8 cellular contexts compared by ENCODE assay signal in the genomic region with DNA sequence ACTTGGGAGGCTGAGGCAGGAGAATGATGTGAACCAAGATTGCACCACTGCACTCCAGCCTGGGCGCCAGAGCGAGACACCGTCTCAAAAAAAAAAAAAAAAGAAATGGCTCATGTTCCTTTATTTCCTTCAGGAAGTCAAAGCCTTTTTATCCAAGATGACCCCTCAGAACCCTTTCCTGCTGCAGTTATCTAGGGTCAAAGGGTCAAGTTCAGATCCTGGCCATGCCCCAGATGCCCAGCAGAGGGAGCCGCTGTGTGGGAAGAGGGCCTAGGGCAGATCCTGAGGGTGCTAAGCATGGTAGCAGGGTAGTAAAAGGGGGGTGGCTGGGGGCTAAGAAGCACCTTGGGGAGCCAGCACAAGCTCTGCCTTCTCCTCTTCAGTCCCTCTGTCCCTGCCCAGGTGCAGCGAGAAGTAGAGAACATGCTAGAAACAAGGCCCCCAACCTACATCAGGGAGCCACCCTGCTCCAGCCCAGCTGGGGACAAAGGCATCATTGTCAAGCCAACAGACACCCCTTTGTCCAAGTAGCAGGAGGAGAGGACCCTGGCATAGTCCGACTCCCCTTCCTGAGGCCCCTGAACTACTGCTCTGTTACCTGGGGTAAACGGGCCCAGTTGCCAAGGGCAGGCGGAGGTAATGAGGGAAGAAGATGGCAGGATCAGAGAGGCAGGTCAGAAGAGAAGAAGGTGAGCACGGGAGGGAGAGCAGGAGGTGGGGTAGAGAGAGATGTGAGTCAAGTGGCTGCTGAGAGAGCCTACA. TPM values are rescaled to one million over a fixed set of nuclear protein-coding genes. Genes with fewer than 3 reads are reported as not detected.
DNase-seq lines count a peak whose midpoint lies in the region; ATAC-seq and TF ChIP-seq lines count a peak whose summit lies in the region.

No MANE protein-coding gene starts in this region.

- intact Hi-C loops in Calu3 (cut with micrococcal nuclease; ENCODE audit: unreplicated experiment) = loop anchor here (1.0 kb wide), 2 partner anchors 30 to 67 kb away; no protein-coding TSS in a partner anchor
- intact Hi-C loops in left cardiac atrium (cut with DNase I) = loop anchor here (10.0 kb wide), 1 partner anchor 70 kb away; a partner anchor contains a TSS

- H3K36me3 ChIP-seq in Peyer's patch = no peaks in the 10 kb centered on the region

- BruUV-seq in Calu3 (replicated peaks; lab: Mats Ljungman, UMichigan) = no TSS peak

- H3K23me2 ChIP-seq in H9 (ENCODE audit: insufficient read length, low read depth, low read length, poor library complexity, severe bottlenecking) = no peaks in the 10 kb centered on the region

- no peak overlapping the region for H2BK12ac ChIP-seq in H9 (ENCODE audit: insufficient read length, low read depth, low read length)

- H3T11ph ChIP-seq in H9 (ENCODE audit: low read length) = no peak overlapping the region

- H3K79me2 ChIP-seq in H9 (ENCODE audit: insufficient read depth, low read length) = no peaks in the 10 kb centered on the region

- no peaks in the 10 kb centered on the region for H3K79me1 ChIP-seq in H9 (ENCODE audit: insufficient read depth, low read depth, low read length, poor library complexity, severe bottlenecking)

- no peak for TF ChIP-seq POLR2A in Peyer's patch (IDR thresholded peaks at IDR 0.05)

- peak in 1 of 2 donors; percentile 67 for ATAC-seq in left cardiac atrium
- ATAC-seq in GM21528 (IDR thresholded peaks at IDR 0.05; ENCODE audit: low FRiP score, unreplicated experiment) = no peak

- H3K4me3 Mint-ChIP-seq in Calu3 (ENCODE audit: low read depth, unreplicated experiment) (no peak overlapping the region), H9 (no peak overlapping the region)
- H3K4me3 Mint-ChIP-seq in activated naive CD8-positive, alpha-beta T cell treated with anti-CD3 and anti-CD28 coated beads for 36 hours = no peak overlapping the region

- no peak overlapping the region for H3K14ac ChIP-seq in H9 (ENCODE audit: insufficient read depth, low read length)

- no peak overlapping the region for H3K4me2 ChIP-seq in H9 (ENCODE audit: insufficient read depth, insufficient read length, low read length)

- H2BK120ac ChIP-seq in H9 (ENCODE audit: low read depth, low read length, poor library complexity, severe bottlenecking) = no peak overlapping the region

- no peak overlapping the region for H3K9ac ChIP-seq in H9 (ENCODE audit: extremely low read depth, insufficient read length, low read length)

- no peak overlapping the region for H3K56ac ChIP-seq in H9 (ENCODE audit: insufficient read length, low read depth, low read length)

- H3K4me1 ChIP-seq in H9 (ENCODE audit: insufficient read depth, low read length) = no peaks in the 10 kb centered on the region
- H3K4me1 ChIP-seq in Peyer's patch = peaks cover 0 to 7% (median 0%) of the 10 kb centered on the region in 4 donors

- WGBS in H9 (ENCODE audit: extremely low coverage, insufficient read length, low lambda C conversion rate) = no CpG with 5 or more reads among the region's 9 CpGs

- H3K36me3 Mint-ChIP-seq in Calu3 (ENCODE audit: insufficient read depth, unreplicated experiment) (peaks cover 5% of the 10 kb centered on the region), H9 (ENCODE audit: insufficient read depth in 1 of 3, low read depth in 3 of 3) (peaks cover 0 to 5% (median 0%) of the 10 kb centered on the region in 3 experiments; a peak in 2 of 7 replicates)
- H3K36me3 Mint-ChIP-seq in activated naive CD8-positive, alpha-beta T cell treated with anti-CD3 and anti-CD28 coated beads for 36 hours = no peaks in the 10 kb centered on the region

- H3K27me3 ChIP-seq in H9 (ENCODE audit: insufficient read depth, low read length) (no peaks in the 10 kb centered on the region; the same call in 1 of the 2 replicates), Peyer's patch (no peaks in the 10 kb centered on the region)

- no peak overlapping the region for H3K23ac ChIP-seq in H9 (ENCODE audit: insufficient read length, low read depth, low read length)

- peak; percentile 77 for DNase-seq in Calu3
- peak; percentile 79 for DNase-seq in H9
- DNase-seq in Peyer's patch = peak; percentile 55 to 85 (median 84)
- peak; percentile 52 for DNase-seq in activated naive CD8-positive, alpha-beta T cell treated with anti-CD3 and anti-CD28 coated beads for 36 hours
- peak; percentile 48 for DNase-seq in left cardiac atrium
- no peak for DNase-seq in retinal pigment epithelial cell (ENCODE audit: low read depth)
- no peak for DNase-seq in cerebellum (ENCODE audit: low spot score)

- no peak overlapping the region for H3K18ac ChIP-seq in H9 (ENCODE audit: insufficient read length, low read depth, low read length)

- H3K9me3 ChIP-seq in H9 (ENCODE audit: control insufficient read depth, low read depth, low read length) = no peaks in the 10 kb centered on the region
- no peaks in the 10 kb centered on the region for H3K9me3 ChIP-seq in Peyer's patch

- H3K4ac ChIP-seq in H9 (ENCODE audit: low read depth, low read length) = no peak overlapping the region

- no peak overlapping the region for H3K4me3 ChIP-seq in Peyer's patch
- no peak overlapping the region for H3K4me3 ChIP-seq in retinal pigment epithelial cell (ENCODE audit: low read length)

- no peak overlapping the region for H2BK15ac ChIP-seq in H9 (ENCODE audit: low read depth, low read length)

- no peak overlapping the region for H2AFZ ChIP-seq in H9 (ENCODE audit: low read length)

- no peak overlapping the region for H4K8ac ChIP-seq in H9 (replicated peaks; ENCODE audit: insufficient read length, low read depth, low read length)

- H3K27me3 Mint-ChIP-seq in Calu3 (ENCODE audit: unreplicated experiment) (peaks cover 6% of the 10 kb centered on the region), H9 (ENCODE audit: low read depth) (peaks cover 15% of the 10 kb centered on the region)
- peaks cover 17% of the 10 kb centered on the region for H3K27me3 Mint-ChIP-seq in activated naive CD8-positive, alpha-beta T cell treated with anti-CD3 and anti-CD28 coated beads for 36 hours

- CTCF ChIA-PET in Calu3 (lab: Charles Lee) = interaction anchor here (0.7 to 5.6 kb wide), 7 partner anchors 15 to 1767 kb away, joined by 3 to 37 read pairs (median 4); a partner anchor contains a TSS

- no peak overlapping the region for H4K91ac ChIP-seq in H9 (ENCODE audit: insufficient read length, low read depth, low read length)

- H3K27ac Mint-ChIP-seq in Calu3 (ENCODE audit: unreplicated experiment) = peak overlapping the region; percentile 40
- no peak overlapping the region for H3K27ac Mint-ChIP-seq in H9
- H3K27ac Mint-ChIP-seq in activated naive CD8-positive, alpha-beta T cell treated with anti-CD3 and anti-CD28 coated beads for 36 hours = no peak overlapping the region

- no peak overlapping the region for H4K5ac ChIP-seq in H9 (ENCODE audit: insufficient read length, low read depth, low read length)

- H3K27ac ChIP-seq in H9 (ENCODE audit: insufficient read length, low read depth, low read length) (no peak overlapping the region), Peyer's patch (no peak overlapping the region)

- H2BK5ac ChIP-seq in H9 (ENCODE audit: insufficient read length, low read length) = no peak overlapping the region

- H3K9me3 Mint-ChIP-seq in Calu3 (ENCODE audit: low read depth, unreplicated experiment) (no peaks in the 10 kb centered on the region), H9 (no peaks in the 10 kb centered on the region)
- no peaks in the 10 kb centered on the region for H3K9me3 Mint-ChIP-seq in activated naive CD8-positive, alpha-beta T cell treated with anti-CD3 and anti-CD28 coated beads for 36 hours

- H2AK5ac ChIP-seq in H9 (ENCODE audit: insufficient read length, low read length) = no peak overlapping the region

- TF ChIP-seq CTCF in Calu3 (IDR thresholded peaks at IDR 0.05; ENCODE audit: unreplicated experiment) (peak; percentile 92), H9 (conservative IDR thresholded peaks at IDR 0.05) (peak; percentile 88), Peyer's patch (IDR thresholded peaks at IDR 0.05) (peak; percentile 46 to 88 (median 73)), retinal pigment epithelial cell (conservative IDR thresholded peaks at IDR 0.05; ENCODE audit: low read depth, low read length) (peak; percentile 97)

- peaks cover 10% of the 10 kb centered on the region for H3K4me1 Mint-ChIP-seq in Calu3 (ENCODE audit: low read depth, unreplicated experiment)
- H3K4me1 Mint-ChIP-seq in H9 = peaks cover 9 to 15% of the 10 kb centered on the region in 2 experiments; a peak in 3 of 4 replicates
- no peaks in the 10 kb centered on the region for H3K4me1 Mint-ChIP-seq in activated naive CD8-positive, alpha-beta T cell treated with anti-CD3 and anti-CD28 coated beads for 36 hours

- no peaks in the 10 kb centered on the region for H4K20me1 ChIP-seq in H9 (ENCODE audit: control insufficient read depth, insufficient read depth, insufficient read length)

- H2BK20ac ChIP-seq in H9 (ENCODE audit: low read depth, low read length, poor library complexity, severe bottlenecking) = no peak overlapping the region

RNA-seq across cellular contexts. Expression of a gene that starts 6.5 kb away (rescaled TPM):
- total RNA-seq in Calu3 (2022) (0.80 and 1.8 TPM in 2 replicates), H9 (2021) (1.2 and 1.5 TPM in 2 replicates), Peyer's patch (not detected), left cardiac atrium (1 to 10 TPM; 1.0 to 1.6 TPM), cerebellum (1.3 TPM)
- total RNA-seq in activated naive CD8-positive, alpha-beta T cell treated with anti-CD3 and anti-CD28 coated beads for 36 hours = not detected

RNA-seq across cellular contexts. Expression of a gene that starts 13.8 kb away (rescaled TPM):
- total RNA-seq in Calu3 (2022) (1,059 and 1,161 TPM in 2 replicates), H9 (2021) (3,193 and 3,242 TPM in 2 replicates), Peyer's patch (100 to 1,000 TPM; 198 to 703 (median 254) TPM), left cardiac atrium (100 to 1,000 TPM; 431 to 588 TPM), cerebellum (451 TPM)
- 1,000 to 10,000 TPM; 2,335 to 2,367 TPM for total RNA-seq in activated naive CD8-positive, alpha-beta T cell treated with anti-CD3 and anti-CD28 coated beads for 36 hours

RNA-seq across cellular contexts. Expression of a gene that starts 14.4 kb away (rescaled TPM):
- total RNA-seq in Calu3 (2022) (128 and 173 TPM in 2 replicates), H9 (2021) (204 and 206 TPM in 2 replicates), Peyer's patch (10 to 100 TPM; 14.9 to 33.0 (median 20.4) TPM), left cardiac atrium (10 to 100 TPM; 50.8 to 55.7 TPM), cerebellum (149 TPM)
- 100 to 1,000 TPM; 101 to 105 TPM for total RNA-seq in activated naive CD8-positive, alpha-beta T cell treated with anti-CD3 and anti-CD28 coated beads for 36 hours

RNA-seq across cellular contexts. Expression of a gene that starts 30.6 kb away (rescaled TPM):
- total RNA-seq in Calu3 (2022) (173 and 190 TPM in 2 replicates), H9 (2021) (104 TPM in 2 replicates), Peyer's patch (10 to 100 TPM; 42.4 to 66.9 (median 54.2) TPM), left cardiac atrium (100 to 1,000 TPM; 118 to 131 TPM), cerebellum (52.3 TPM)
- 100 to 1,000 TPM in 1 of 2 experiments, 10 to 100 TPM in 1; 96.3 to 102 TPM for total RNA-seq in activated naive CD8-positive, alpha-beta T cell treated with anti-CD3 and anti-CD28 coated beads for 36 hours

Comparison
In these comparisons a context has a peak if more than half of its experiments do, and no peak if none do; other contexts are left out.
1. DNase-seq: peak in Calu3 (single experiment), H9 (single experiment), Peyer's patch (3 of 3), activated naive CD8-positive, alpha-beta T cell treated with anti-CD3 and anti-CD28 coated beads for 36 hours (single experiment) and left cardiac atrium (single experiment); none in retinal pigment epithelial cell (single experiment) and cerebellum (single experiment).
2. Peak in every context shown above with its lines, with median percentiles within 50 percentile points of each other: CTCF ChIP-seq.